Comparison of ENCODE assay signal across 10 cellular contexts in the genomic region with DNA sequence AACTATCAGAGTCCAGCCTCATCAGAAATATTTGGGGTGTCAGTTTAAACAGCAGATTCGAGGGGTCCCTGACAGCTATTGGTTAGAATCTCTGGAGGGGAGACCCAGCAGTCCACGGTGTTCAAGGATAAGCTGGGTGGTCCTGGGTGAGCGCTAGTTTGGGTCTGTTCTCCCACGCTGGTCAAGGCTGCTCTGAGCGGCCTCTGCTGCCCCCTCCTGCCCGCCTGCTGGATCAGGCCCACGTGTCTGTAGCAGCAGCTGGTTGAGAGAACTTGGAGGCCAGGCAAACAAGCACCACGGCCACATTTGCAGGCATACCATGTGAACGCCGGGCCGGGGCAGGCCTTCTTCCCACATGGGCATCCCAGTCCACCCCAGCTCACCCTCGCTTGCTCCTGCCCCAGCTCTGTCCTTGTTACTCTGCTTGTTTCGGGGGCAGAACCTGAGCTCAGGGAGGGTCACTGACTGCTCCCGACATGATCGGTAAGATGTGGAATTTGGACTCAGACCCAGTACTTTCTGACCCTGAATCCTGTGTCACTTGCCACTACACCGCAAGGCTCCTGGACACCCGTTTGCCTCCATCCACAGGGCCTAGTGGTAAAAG. TPM values are rescaled to one million over a fixed set of nuclear protein-coding genes. Genes with fewer than 3 reads are reported as not detected.
A peak's percentile ranks its signal among the peaks of the same experiment; 100 is the strongest.
DNase-seq lines count a peak whose midpoint lies in the region; ATAC-seq, FAIRE-seq and TF ChIP-seq lines count a peak whose summit lies in the region.
"Had no signal": no experiment of that assay in that cellular context is flagged by ENCODE, and none has a peak within 500 bp of the region (broad histone marks: within the 10 kb centered on the region; RNA-seq: fewer than 3 reads in every experiment).

No MANE protein-coding gene starts in this region.

- no peak for DNase-seq in D721Med (ENCODE audit: insufficient read length, low spot score)
- DNase-seq in HEK293T (ENCODE audit: extremely low spot score) = peak; percentile 70
- peak; percentile 21 for DNase-seq in T1000 (lab: John Stamatoyannopoulos, UW)
- DNase-seq in fibroblast of lung (ENCODE audit: low read depth in 2 of 2) = peak; percentile 69 to 89

- H3K4me2 ChIP-seq in fibroblast of lung (ENCODE audit: extremely low read depth, insufficient read depth, low read length) (peak overlapping the region; percentile 49), neural cell (ENCODE audit: low read length) (no peak overlapping the region)

- H3K4me3 ChIP-seq in fibroblast of lung (replicated peaks in 1 of 4; ENCODE audit: control extremely low read depth in 1 of 4, insufficient read depth in 1 of 4, low read depth in 3 of 4, low read length in 4 of 4) (peak overlapping the region in 1 of 4 experiments; percentile 99), neural cell (ENCODE audit: low read length) (no peak overlapping the region)
- H3K4me3 ChIP-seq: SK-N-MC, skin epidermis had no signal

- ATAC-seq in HG03175 (IDR thresholded peaks at IDR 0.05; ENCODE audit: unreplicated experiment) (no peak), HG03342 (IDR thresholded peaks at IDR 0.05; ENCODE audit: unreplicated experiment) (no peak), HG03196 (IDR thresholded peaks at IDR 0.05; ENCODE audit: unreplicated experiment) (no peak)

- H3K27ac ChIP-seq in fibroblast of lung (ENCODE audit: insufficient read depth, low read length) (peak overlapping the region; percentile 97), neural cell (ENCODE audit: low read length) (no peak overlapping the region)
- H3K27ac ChIP-seq: SK-N-MC, skin epidermis had no signal

- TF ChIP-seq CTCF in D721Med (IDR thresholded peaks at IDR 0.05; ENCODE audit: insufficient read depth, missing control alignments) (peak; percentile 65), fibroblast of lung (conservative IDR thresholded peaks at IDR 0.05 in 1 of 2, IDR thresholded peaks at IDR 0.05 in 1 of 2; ENCODE audit: low read depth in 1 of 2, low read length in 2 of 2) (peak; percentile 69 to 86), neural cell (IDR thresholded peaks at IDR 0.05; ENCODE audit: poor library complexity, severe bottlenecking) (peak; percentile 89)

- POLR2A ChIA-PET in HEK293T (lab: Yijun Ruan, JAX) = interaction anchor here (1.2 kb wide), 1 partner anchor 265 kb away, joined by 3 read pairs; no protein-coding TSS in a partner anchor

- no peak overlapping the region for H2AFZ ChIP-seq in fibroblast of lung (ENCODE audit: low read length)
- no peak overlapping the region for H2AFZ ChIP-seq in neural cell (ENCODE audit: low read depth, low read length)

- TF ChIP-seq RAD21 in neural cell (conservative IDR thresholded peaks at IDR 0.05) = peak; percentile 93

- H4K20me1 ChIP-seq in fibroblast of lung (ENCODE audit: control insufficient read depth, extremely low read depth, insufficient read depth, low read length) (peaks cover 3% of the 10 kb centered on the region), neural cell (ENCODE audit: insufficient read depth) (no peaks in the 10 kb centered on the region)

- no peaks in the 10 kb centered on the region for H3F3A ChIP-seq in neural cell (ENCODE audit: insufficient read depth, low read length, poor library complexity, severe bottlenecking)

- H3K9me2 ChIP-seq in neural cell (ENCODE audit: insufficient read depth, low read length) = no peaks in the 10 kb centered on the region

- CTCF ChIA-PET in HEK293T (lab: Yijun Ruan, JAX) = interaction anchor here (0.8 to 3.5 kb wide), 14 partner anchors 170 to 757 kb away, joined by 3 to 41 read pairs (median 4); no protein-coding TSS in a partner anchor

- H3K36me3 ChIP-seq in fibroblast of lung (ENCODE audit: control insufficient read depth, insufficient read depth, low read length) (peaks cover 30% of the 10 kb centered on the region), neural cell (ENCODE audit: insufficient read depth, low read length) (no peaks in the 10 kb centered on the region)

- H3K27me3 ChIP-seq in fibroblast of lung (ENCODE audit: control insufficient read depth, insufficient read depth, low read length) (no peaks in the 10 kb centered on the region), neural cell (ENCODE audit: insufficient read depth, low read depth, low read length) (peaks cover 77% of the 10 kb centered on the region)

- H3K79me2 ChIP-seq in fibroblast of lung (ENCODE audit: control insufficient read depth, insufficient read depth, low read length) (peaks cover 61% of the 10 kb centered on the region), neural cell (replicated peaks; ENCODE audit: insufficient read depth, low read length) (no peaks in the 10 kb centered on the region)

- no peak for TF ChIP-seq EP300 in neural cell (conservative IDR thresholded peaks at IDR 0.05; ENCODE audit: poor library complexity, severe bottlenecking)

- no peaks in the 10 kb centered on the region for H3K9me3 ChIP-seq in fibroblast of lung (ENCODE audit: control insufficient read depth, insufficient read depth, low read depth, low read length)
- no peaks in the 10 kb centered on the region for H3K9me3 ChIP-seq in neural cell (ENCODE audit: low read length)

- FAIRE-seq in D721Med (lab: Jason Lieb, UNC) = no peak

- H3K9ac ChIP-seq in fibroblast of lung (ENCODE audit: insufficient read depth, low read length) (no peak overlapping the region), neural cell (ENCODE audit: low read length) (no peak overlapping the region)

- peaks cover 23% of the 10 kb centered on the region for H3K4me1 ChIP-seq in fibroblast of lung (ENCODE audit: control insufficient read depth, extremely low read depth, insufficient read depth, low read length)

TF ChIP-seq in HEK293T, 16 proteins besides CTCF, POLR2A, EP300 and RAD21:
- no peak for TF ChIP-seq ARNT (IDR thresholded peaks at IDR 0.05)
- no peak for TF ChIP-seq ELF4 (IDR thresholded peaks at IDR 0.05)
- TF ChIP-seq ZNF384 (IDR thresholded peaks at IDR 0.05) = no peak
- no peak for TF ChIP-seq NFRKB (IDR thresholded peaks at IDR 0.05)
- no peak for TF ChIP-seq TARDBP (IDR thresholded peaks at IDR 0.05)
- no peak for TF ChIP-seq L3MBTL2 (conservative IDR thresholded peaks at IDR 0.05)
- no peak for TF ChIP-seq LEF1 (IDR thresholded peaks at IDR 0.05; ENCODE audit: borderline replicate concordance)
- TF ChIP-seq HDGF (IDR thresholded peaks at IDR 0.05; ENCODE audit: borderline replicate concordance) = no peak
- TF ChIP-seq, protein P1, sequence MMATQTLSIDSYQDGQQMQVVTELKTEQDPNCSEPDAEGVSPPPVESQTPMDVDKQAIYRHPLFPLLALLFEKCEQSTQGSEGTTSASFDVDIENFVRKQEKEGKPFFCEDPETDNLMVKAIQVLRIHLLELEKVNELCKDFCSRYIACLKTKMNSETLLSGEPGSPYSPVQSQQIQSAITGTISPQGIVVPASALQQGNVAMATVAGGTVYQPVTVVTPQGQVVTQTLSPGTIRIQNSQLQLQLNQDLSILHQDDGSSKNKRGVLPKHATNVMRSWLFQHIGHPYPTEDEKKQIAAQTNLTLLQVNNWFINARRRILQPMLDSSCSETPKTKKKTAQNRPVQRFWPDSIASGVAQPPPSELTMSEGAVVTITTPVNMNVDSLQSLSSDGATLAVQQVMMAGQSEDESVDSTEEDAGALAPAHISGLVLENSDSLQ (IDR thresholded peaks at IDR 0.05) = no peak
TF ChIP-seq in HEK293T: peak in this region for 0.

TF ChIP-seq in neural cell, 6 proteins besides CTCF, POLR2A, EP300 and RAD21:
- no peak for TF ChIP-seq TAF1 (IDR thresholded peaks at IDR 0.05; ENCODE audit: low read depth)
- TF ChIP-seq SMC3 (conservative IDR thresholded peaks at IDR 0.05; ENCODE audit: poor library complexity) = peak; percentile 92

RNA-seq across cellular contexts. Expression of gene FOXF1, which starts 7.4 kb away (rescaled TPM):
- total RNA-seq in fibroblast of lung = 15.9 and 31.5 TPM in 2 replicates
- 14.0 and 38.5 TPM in 2 replicates for polyA plus RNA-seq in fibroblast of lung
- 19.3 and 43.8 TPM in 2 replicates for polyA plus RNA-seq in fibroblast of lung (2012)
- polyA minus RNA-seq in fibroblast of lung (ENCODE audit: low replicate concordance) = 16.2 and 35.9 TPM in 2 replicates
- polyA plus RNA-seq in neural cell = not detected in 2 replicates
- polyA minus RNA-seq in neural cell = not detected in 2 replicates

RNA-seq across cellular contexts. Expression of gene MTHFSD, which starts 37.3 kb away (rescaled TPM):
- total RNA-seq in fibroblast of lung = 13.6 and 19.3 TPM in 2 replicates
- polyA plus RNA-seq in fibroblast of lung (11.4 and 13.1 TPM in 2 replicates), neural cell (25.0 and 39.4 TPM in 2 replicates)
- 9.3 and 9.7 TPM in 2 replicates for polyA plus RNA-seq in fibroblast of lung (2012)
- polyA minus RNA-seq in fibroblast of lung (ENCODE audit: low replicate concordance) (5.9 and 16.3 TPM in 2 replicates), neural cell (37.3 and 43.2 TPM in 2 replicates)

RNA-seq across cellular contexts. Expression of gene FOXC2, which starts 48.9 kb away (rescaled TPM):
- 0.26 and 0.50 TPM in 2 replicates for total RNA-seq in fibroblast of lung
- polyA plus RNA-seq in fibroblast of lung = 1.1 and 1.5 TPM in 2 replicates
- polyA plus RNA-seq in fibroblast of lung (2012) = 4.5 and 7.2 TPM in 2 replicates
- 1.6 and 1.9 TPM in 2 replicates for polyA minus RNA-seq in fibroblast of lung (ENCODE audit: low replicate concordance)
- polyA plus RNA-seq in neural cell = not detected in 2 replicates
- polyA minus RNA-seq in neural cell = not detected in 2 replicates

Comparison
In these comparisons a context has a peak if more than half of its experiments do, and no peak if none do; other contexts are left out.
1. RNA of gene FOXF1, which starts 7.4 kb away (polyA plus RNA-seq): 14.0 to 43.8 TPM in fibroblast of lung; not detected in neural cell; every median in the first group is over 10 times any median in the second.
2. Peak in every context shown above with its lines, with median percentiles within 50 percentile points of each other: CTCF ChIP-seq.